In the genomic region with DNA sequence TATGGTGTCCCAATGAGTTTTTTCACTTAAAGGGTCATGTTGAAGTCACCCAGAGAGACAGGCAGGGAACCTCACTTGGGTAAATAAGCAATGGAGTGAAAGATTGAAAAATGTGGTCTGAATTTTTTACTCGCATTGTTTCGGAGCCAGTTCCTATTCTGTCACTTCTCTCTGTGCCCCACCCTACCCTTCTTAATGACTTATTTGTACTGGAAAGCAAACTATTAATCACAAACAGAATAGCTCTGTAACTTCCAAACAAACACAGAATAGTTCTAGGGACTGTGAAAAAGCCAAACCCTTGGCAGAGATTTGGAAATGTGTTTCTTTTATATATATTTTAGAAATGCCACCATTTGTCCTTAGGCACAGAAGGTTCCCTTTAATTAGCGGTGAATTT, we compare ENCODE assay signal across 19 cellular contexts.
"Had no signal": no experiment of that assay in that cellular context is flagged by ENCODE, and none has a peak within 500 bp of the region (broad histone marks: within the 10 kb centered on the region; RNA-seq: fewer than 3 reads in every experiment).

No MANE protein-coding gene starts in this region.

- H3K36me3 ChIP-seq: gastrocnemius medialis, heart left ventricle, prostate gland, right atrium auricular region, stomach, upper lobe of right lung had no signal

- H3K27ac ChIP-seq: gastrocnemius medialis, right atrium auricular region, SK-N-MC, testis, upper lobe of right lung had no signal

- H3K9me3 ChIP-seq: gastrocnemius medialis, heart left ventricle, prostate gland, right atrium auricular region, stomach, testis, upper lobe of right lung had no signal

- FAIRE-seq: kidney had no signal

- H3K4me3 ChIP-seq: gastrocnemius medialis, heart left ventricle, prostate gland, right atrium auricular region, SK-N-MC, stomach, testis, upper lobe of right lung had no signal

- DNase-seq: activated CD4-positive, alpha-beta T cell treated with anti-CD3 and anti-CD28 coated beads, Interleukin-2, amount 50 U/mL, for 1 hour; activated effector memory CD4-positive, alpha-beta T cell treated with anti-CD3 and anti-CD28 coated beads, Interleukin-2, amount 50 U/mL, for 16 hours; activated naive CD4-positive, alpha-beta T cell treated with anti-CD3 and anti-CD28 coated beads, Interleukin-2, amount 50 U/mL, for 16 hours; activated T-cell treated with anti-CD3 and anti-CD28 coated beads, Interleukin-2, amount 50 U/mL, for 72 hours; gastrocnemius medialis; heart left ventricle; kidney; naive B cell; stimulated activated CD4-positive, alpha-beta T cell treated with anti-CD3 and anti-CD28 coated beads, Interleukin-15, amount 100 ng/mL, for 24 hours; stimulated activated CD4-positive, alpha-beta T cell treated with anti-CD3 and anti-CD28 coated beads, Interleukin-2, amount 100 ng/mL, for 48 hours; stomach; T-helper 1 cell; T1000; testis; upper lobe of right lung had no signal

- ATAC-seq: activated T-cell treated with anti-CD3 and anti-CD28 coated beads, Interleukin-2, amount 50 U/mL, for 72 hours; gastrocnemius medialis; heart left ventricle; left lobe of liver; upper lobe of right lung had no signal

- H3K4me1 ChIP-seq: gastrocnemius medialis, right atrium auricular region, testis had no signal

- H3K27me3 ChIP-seq: gastrocnemius medialis, heart left ventricle, right atrium auricular region, stomach, testis, upper lobe of right lung had no signal
